34 cellular contexts compared by ENCODE assay signal in genomic region chr4:80846210-80846609, GRCh38.
"Had no signal": no experiment of that assay in that cellular context is flagged by ENCODE, and none has a peak within 500 bp of the region (broad histone marks: within the 10 kb centered on the region; RNA-seq: fewer than 3 reads in every experiment).

No MANE protein-coding gene starts in this region.

- H3K4me3 Mint-ChIP-seq: activated B cell treated with CpG ODN at 0.5 μM for 24 hours; activated CD4-positive, alpha-beta memory T cell treated with anti-CD3 and anti-CD28 coated beads for 36 hours; activated CD4-positive, alpha-beta T cell treated with anti-CD3 and anti-CD28 coated beads, Interleukin-2, amount 10 ng/mL, durations not matched to agents 24 days and 14 days; activated CD8-positive, alpha-beta T cell treated with anti-CD3 and anti-CD28 coated beads for 36 hours; activated naive CD4-positive, alpha-beta T cell treated with anti-CD3 and anti-CD28 coated beads, Interleukin-2, amount 10 ng/mL, durations not matched to agents 7 days and 5 days; activated naive CD4-positive, alpha-beta T cell treated with anti-CD3 and anti-CD28 coated beads, Interleukin-2, amount 50 U/mL, for 24 hours; activated naive CD8-positive, alpha-beta T cell; activated naive CD8-positive, alpha-beta T cell treated with anti-CD3 and anti-CD28 coated beads, Interleukin-2, amount 10 ng/mL, durations not matched to agents 7 days and 5 days; activated naive CD8-positive, alpha-beta T cell treated with anti-CD3 and anti-CD28 coated beads, Interleukin-2, amount 50 U/mL, for 24 hours; activated T-cell treated with anti-CD3 and anti-CD28 coated beads, Interleukin-2, amount 50 U/mL, for 4 hours; activated T-cell treated with anti-CD3 and anti-CD28 coated beads, Interleukin-2, amount 50 U/mL, for 72 hours; T-helper 2 cell treated with Interferon-gamma antibody and Interleukin-4, amounts not matched to agents 5 μg/mL and 100 μg/mL, for 36 hours had no signal

- H3K27me3 Mint-ChIP-seq: activated B cell treated with CpG ODN at 0.5 μM for 24 hours; activated CD4-positive, alpha-beta T cell treated with anti-CD3 and anti-CD28 coated beads, Interleukin-2, amount 10 ng/mL, durations not matched to agents 24 days and 14 days; activated CD8-positive, alpha-beta T cell treated with anti-CD3 and anti-CD28 coated beads for 36 hours; activated naive CD4-positive, alpha-beta T cell treated with anti-CD3 and anti-CD28 coated beads, Interleukin-2, amount 10 ng/mL, durations not matched to agents 7 days and 5 days; activated naive CD4-positive, alpha-beta T cell treated with anti-CD3 and anti-CD28 coated beads, Interleukin-2, amount 50 U/mL, for 24 hours; activated naive CD8-positive, alpha-beta T cell; activated naive CD8-positive, alpha-beta T cell treated with anti-CD3 and anti-CD28 coated beads, Interleukin-2, amount 10 ng/mL, durations not matched to agents 7 days and 5 days; activated naive CD8-positive, alpha-beta T cell treated with anti-CD3 and anti-CD28 coated beads, Interleukin-2, amount 50 U/mL, for 24 hours had no signal

- H3K4me3 ChIP-seq: body of pancreas, breast epithelium, coronary artery had no signal

- FAIRE-seq: astrocyte, TTC549 had no signal

- H3K27ac Mint-ChIP-seq: activated B cell treated with CpG ODN at 0.5 μM for 24 hours; activated CD4-positive, alpha-beta memory T cell treated with anti-CD3 and anti-CD28 coated beads for 36 hours; activated CD4-positive, alpha-beta T cell treated with anti-CD3 and anti-CD28 coated beads, Interleukin-2, amount 10 ng/mL, durations not matched to agents 24 days and 14 days; activated CD8-positive, alpha-beta T cell treated with anti-CD3 and anti-CD28 coated beads for 36 hours; activated naive CD4-positive, alpha-beta T cell treated with anti-CD3 and anti-CD28 coated beads, Interleukin-2, amount 10 ng/mL, durations not matched to agents 7 days and 5 days; activated naive CD4-positive, alpha-beta T cell treated with anti-CD3 and anti-CD28 coated beads, Interleukin-2, amount 50 U/mL, for 24 hours; activated naive CD8-positive, alpha-beta T cell; activated naive CD8-positive, alpha-beta T cell treated with anti-CD3 and anti-CD28 coated beads, Interleukin-2, amount 10 ng/mL, durations not matched to agents 7 days and 5 days; activated naive CD8-positive, alpha-beta T cell treated with anti-CD3 and anti-CD28 coated beads, Interleukin-2, amount 50 U/mL, for 24 hours; activated T-cell treated with anti-CD3 and anti-CD28 coated beads, Interleukin-2, amount 50 U/mL, for 72 hours; activated T-helper 2 cell treated with anti-CD3 and anti-CD28 coated beads, Interferon-gamma antibody, Interleukin-2, Interleukin-4, amounts not matched to agents 10 μg/mL and 5 μg/mL and 100 μg/mL, durations not matched to agents 14 hours and 24 hours and 36 hours; T-helper 2 cell treated with Interferon-gamma antibody and Interleukin-4, amounts not matched to agents 5 μg/mL and 100 μg/mL, for 36 hours had no signal

- H3K4me1 ChIP-seq: body of pancreas, breast epithelium had no signal

- H3K4me1 Mint-ChIP-seq: activated B cell treated with CpG ODN at 0.5 μM for 24 hours; activated CD4-positive, alpha-beta T cell treated with anti-CD3 and anti-CD28 coated beads, Interleukin-2, amount 10 ng/mL, durations not matched to agents 24 days and 14 days; activated naive CD4-positive, alpha-beta T cell treated with anti-CD3 and anti-CD28 coated beads, Interleukin-2, amount 10 ng/mL, durations not matched to agents 7 days and 5 days had no signal

- H3K9me3 ChIP-seq: body of pancreas, breast epithelium had no signal

- ATAC-seq: activated CD8-positive, alpha-beta T cell treated with anti-CD3 and anti-CD28 coated beads for 36 hours; activated naive CD8-positive, alpha-beta T cell treated with anti-CD3 and anti-CD28 coated beads, Interleukin-2, amount 50 U/mL, for 24 hours; activated T-cell treated with anti-CD3 and anti-CD28 coated beads, Interleukin-2, amount 50 U/mL, for 4 hours; activated T-cell treated with anti-CD3 and anti-CD28 coated beads, Interleukin-2, amount 50 U/mL, for 72 hours; body of pancreas had no signal

- H3K36me3 Mint-ChIP-seq: activated naive CD4-positive, alpha-beta T cell treated with anti-CD3 and anti-CD28 coated beads, Interleukin-2, amount 10 ng/mL, durations not matched to agents 7 days and 5 days had no signal

- DNase-seq: activated B cell treated with CpG ODN at 0.5 μM for 24 hours; activated CD4-positive, alpha-beta memory T cell treated with anti-CD3 and anti-CD28 coated beads for 36 hours; activated CD4-positive, alpha-beta T cell treated with anti-CD3 and anti-CD28 coated beads for 4 hours; activated CD4-positive, alpha-beta T cell treated with anti-CD3 and anti-CD28 coated beads, Interleukin-2, amount 10 ng/mL, durations not matched to agents 24 days and 14 days; activated CD4-positive, alpha-beta T cell treated with anti-CD3 and anti-CD28 coated beads, Interleukin-2, amount 50 U/mL, for 1 hour; activated CD4-positive, alpha-beta T cell treated with anti-CD3 and anti-CD28 coated beads, Interleukin-2, amount 50 U/mL, for 4 hours; activated CD4-positive, CD25-positive, alpha-beta regulatory T cell treated with anti-CD3 and anti-CD28 coated beads, Interleukin-2, amount 50 U/mL, for 72 hours; activated CD8-positive, alpha-beta memory T cell treated with anti-CD3 and anti-CD28 coated beads, Interleukin-2, amount 50 U/mL, for 4 hours; activated CD8-positive, alpha-beta T cell treated with anti-CD3 and anti-CD28 coated beads for 36 hours; activated effector memory CD4-positive, alpha-beta T cell treated with Interleukin-2 at 50 U/mL for 16 hours; activated gamma-delta T cell; activated naive CD4-positive, alpha-beta T cell treated with anti-CD3 and anti-CD28 coated beads, Interleukin-2, amount 10 ng/mL, durations not matched to agents 7 days and 5 days; activated naive CD4-positive, alpha-beta T cell treated with Interleukin-2 at 50 U/mL for 16 hours; activated naive CD8-positive, alpha-beta T cell treated with anti-CD3 and anti-CD28 coated beads, Interleukin-2, amount 10 ng/mL, durations not matched to agents 7 days and 5 days; activated naive CD8-positive, alpha-beta T cell treated with anti-CD3 and anti-CD28 coated beads, Interleukin-2, amount 50 U/mL, for 24 hours; activated T-cell treated with anti-CD3 and anti-CD28 coated beads for 4 hours; activated T-cell treated with anti-CD3 and anti-CD28 coated beads, Interleukin-2, amount 50 U/mL, for 1 hour; activated T-cell treated with anti-CD3 and anti-CD28 coated beads, Interleukin-2, amount 50 U/mL, for 4 hours; activated T-cell treated with anti-CD3 and anti-CD28 coated beads, Interleukin-2, amount 50 U/mL, for 72 hours; aorta; body of pancreas; brain microvascular endothelial cell; central memory CD4-positive, alpha-beta T cell; T-helper 2 cell; T-helper 9 cell had no signal

- H3K9me3 Mint-ChIP-seq: activated CD8-positive, alpha-beta T cell treated with anti-CD3 and anti-CD28 coated beads for 36 hours; activated naive CD8-positive, alpha-beta T cell treated with anti-CD3 and anti-CD28 coated beads, Interleukin-2, amount 10 ng/mL, durations not matched to agents 7 days and 5 days; activated T-helper 2 cell treated with anti-CD3 and anti-CD28 coated beads, Interferon-gamma antibody, Interleukin-2, Interleukin-4, amounts not matched to agents 10 μg/mL and 5 μg/mL and 100 μg/mL, durations not matched to agents 14 hours and 24 hours and 36 hours; T-helper 2 cell treated with Interferon-gamma antibody and Interleukin-4, amounts not matched to agents 5 μg/mL and 100 μg/mL, for 36 hours had no signal

- H3K27me3 ChIP-seq: body of pancreas, brain microvascular endothelial cell, breast epithelium had no signal

- H3K27ac ChIP-seq: body of pancreas, brain microvascular endothelial cell, breast epithelium, coronary artery, VCaP had no signal

- H3K36me3 ChIP-seq: brain microvascular endothelial cell, breast epithelium had no signal
